In genomic region chr13:99203601-99204579, GRCh38 we compare ENCODE assay signal across 16 cellular contexts. TPM values are rescaled to one million over a fixed set of nuclear protein-coding genes. Genes with fewer than 3 reads are reported as not detected.
DNase-seq lines count a peak whose midpoint lies in the region; ATAC-seq and TF ChIP-seq lines count a peak whose summit lies in the region.
"Had no signal": no experiment of that assay in that cellular context is flagged by ENCODE, and none has a peak within 500 bp of the region (broad histone marks: within the 10 kb centered on the region; RNA-seq: fewer than 3 reads in every experiment).

No MANE protein-coding gene starts in this region.

- TF ChIP-seq CTCF in MCF 10A (IDR thresholded peaks at IDR 0.05; ENCODE audit: unreplicated experiment) (no peak), mammary epithelial cell (conservative IDR thresholded peaks at IDR 0.05 in 1 of 2, IDR thresholded peaks at IDR 0.05 in 1 of 2; ENCODE audit: extremely low read depth in 1 of 2, insufficient read depth in 1 of 2, low read depth in 1 of 2, low read length in 2 of 2) (no peak), MM.1S (IDR thresholded peaks at IDR 0.05; ENCODE audit: low read length) (no peak)

- H3K27ac ChIP-seq in mammary epithelial cell (ENCODE audit: insufficient read depth, low read depth, low read length) (no peak overlapping the region), MM.1S (ENCODE audit: low read length) (no peak overlapping the region), thymus (ENCODE audit: low read depth) (peak overlapping the region; percentile 58)
- H3K27ac ChIP-seq: right lobe of liver, tibial artery had no signal

- dilution Hi-C loops in mammary epithelial cell (cut with HindIII; ENCODE audit: low sequenced_read_pairs), result no loop called here

- H3K79me2 ChIP-seq in mammary epithelial cell (ENCODE audit: insufficient read depth, low read length) (peaks cover 90% of the 10 kb centered on the region), MM.1S (ENCODE audit: low read length) (peaks cover 66% of the 10 kb centered on the region)

- no TSS peak for BruUV-seq in MCF 10A (replicated peaks; lab: Mats Ljungman, UMichigan)
- no TSS peak for BruUV-seq in mammary epithelial cell (replicated peaks; lab: Mats Ljungman, UMichigan)

- no peak for DNase-seq in MCF 10A (ENCODE audit: unreplicated experiment)
- DNase-seq in mammary epithelial cell, result no peak
- DNase-seq in MM.1S, result no peak
- no peak for DNase-seq in central memory CD8-positive, alpha-beta T cell (ENCODE audit: low spot score in 2 of 2)
- DNase-seq: activated CD4-positive, CD25-positive, alpha-beta regulatory T cell treated with anti-CD3 and anti-CD28 coated beads, Interleukin-2, amount 50 U/mL, for 72 hours; anterior cingulate cortex; GDM1; mesenchymal stem cell; NCI-H524; right lobe of liver; Right ventricle myocardium superior; tibial artery had no signal

- no peak overlapping the region for H3K9ac ChIP-seq in mammary epithelial cell (ENCODE audit: insufficient read depth, low read length)
- no peak overlapping the region for H3K9ac ChIP-seq in MM.1S (ENCODE audit: low read length)

- in situ Hi-C loops in mammary epithelial cell (cut with MboI; ENCODE audit: low sequenced_read_pairs in 2 of 2), result no loop called here

- H3K9me3 ChIP-seq in mammary epithelial cell (replicated peaks; ENCODE audit: insufficient read depth, low read length), result no peaks in the 10 kb centered on the region
- H3K9me3 ChIP-seq in MM.1S (replicated peaks; ENCODE audit: insufficient read depth, low read length), result no peaks in the 10 kb centered on the region
- no peaks in the 10 kb centered on the region for H3K9me3 ChIP-seq in thymus (ENCODE audit: control insufficient read depth)
- H3K9me3 ChIP-seq: right lobe of liver, tibial artery had no signal

- H3K4me3 ChIP-seq in mammary epithelial cell (replicated peaks in 1 of 3; ENCODE audit: insufficient read depth in 1 of 3, low read depth in 2 of 3, low read length in 3 of 3) (no peak overlapping the region), MM.1S (ENCODE audit: low read length) (no peak overlapping the region; the same call in 1 of the 2 replicates), thymus (ENCODE audit: low read length) (peak overlapping the region; percentile 19)
- H3K4me3 ChIP-seq: right lobe of liver, tibial artery had no signal

- H3K4me1 ChIP-seq in mammary epithelial cell (ENCODE audit: insufficient read depth, low read length) (peaks cover 12% of the 10 kb centered on the region), MM.1S (ENCODE audit: low read length) (peaks cover 20% of the 10 kb centered on the region), thymus (ENCODE audit: control insufficient read depth, insufficient read depth, low read length) (peaks cover 42% of the 10 kb centered on the region)

- intact Hi-C loops in MCF 10A (cut with micrococcal nuclease) (no loop called here), mammary epithelial cell (cut with micrococcal nuclease) (no loop called here)

- POLR2A ChIA-PET in MCF 10A (lab: Yijun Ruan, JAX), result interaction anchor here (0.6 kb wide), 1 partner anchor 1771 kb away, joined by 3 read pairs; no protein-coding TSS in a partner anchor

- peaks cover 25% of the 10 kb centered on the region for H3F3A ChIP-seq in MM.1S (ENCODE audit: insufficient read depth, low read length)

- H3K27ac Mint-ChIP-seq in MCF 10A (ENCODE audit: low read depth, unreplicated experiment), result peak overlapping the region; percentile 4
- H3K27ac Mint-ChIP-seq in central memory CD8-positive, alpha-beta T cell (ENCODE audit: low read depth), result peak overlapping the region; percentile 95

- no peak overlapping the region for H3K4me3 Mint-ChIP-seq in MCF 10A (ENCODE audit: unreplicated experiment)
- H3K4me3 Mint-ChIP-seq in central memory CD8-positive, alpha-beta T cell, result peak overlapping the region; percentile 88

- no peaks in the 10 kb centered on the region for H3K27me3 ChIP-seq in mammary epithelial cell (ENCODE audit: insufficient read depth, low read length)
- peaks cover 47% of the 10 kb centered on the region for H3K27me3 ChIP-seq in MM.1S (replicated peaks; ENCODE audit: insufficient read depth, low read length)
- no peaks in the 10 kb centered on the region for H3K27me3 ChIP-seq in thymus (ENCODE audit: control insufficient read depth, insufficient read depth)
- H3K27me3 ChIP-seq: right lobe of liver, tibial artery had no signal

- CTCF ChIA-PET in MCF 10A (lab: Yijun Ruan, JAX), result interaction anchor here (0.6 to 3.3 kb wide), 6 partner anchors 26 to 240 kb away, joined by 3 to 14 read pairs (median 8); no protein-coding TSS in a partner anchor
- CTCF ChIA-PET in mammary epithelial cell (lab: Charles Lee; ENCODE audit: low non-redundant PET), result no interaction called here

- 99% methylated on average over 9 of the region's 9 CpGs for WGBS in mammary epithelial cell (ENCODE audit: low coverage, missing lambda C conversion rate)
- WGBS in thymus, result 65% methylated on average over 9 of the region's 9 CpGs

- H3K9me3 Mint-ChIP-seq in MCF 10A (ENCODE audit: unreplicated experiment), result no peaks in the 10 kb centered on the region
- H3K9me3 Mint-ChIP-seq in central memory CD8-positive, alpha-beta T cell, result no peaks in the 10 kb centered on the region

- H3K27me3 Mint-ChIP-seq in MCF 10A (ENCODE audit: insufficient read depth, unreplicated experiment), result no peaks in the 10 kb centered on the region
- H3K27me3 Mint-ChIP-seq in central memory CD8-positive, alpha-beta T cell, result no peaks in the 10 kb centered on the region

- no peak overlapping the region for H3K4me2 ChIP-seq in mammary epithelial cell (ENCODE audit: insufficient read depth, low read depth, low read length)
- H3K4me2 ChIP-seq in MM.1S (ENCODE audit: low read depth, low read length), result peak overlapping the region; percentile 72

- H4K20me1 ChIP-seq in mammary epithelial cell (ENCODE audit: insufficient read depth, low read length) (no peaks in the 10 kb centered on the region), MM.1S (ENCODE audit: insufficient read depth, low read length) (peaks cover 48% of the 10 kb centered on the region)

- ATAC-seq in central memory CD8-positive, alpha-beta T cell (replicated peaks; ENCODE audit: extremely low read depth, poor library complexity, severe bottlenecking), result no peak
- ATAC-seq in GM19452 (IDR thresholded peaks at IDR 0.05; ENCODE audit: unreplicated experiment) (no peak), GM18909 (IDR thresholded peaks at IDR 0.05; ENCODE audit: poor library complexity, unreplicated experiment) (no peak), GM18511 (IDR thresholded peaks at IDR 0.05; ENCODE audit: unreplicated experiment) (no peak)
- ATAC-seq: right lobe of liver had no signal

- no peaks in the 10 kb centered on the region for H3K9me2 ChIP-seq in MM.1S (replicated peaks; ENCODE audit: insufficient read depth, low read length)

- H3K4me1 Mint-ChIP-seq in MCF 10A (ENCODE audit: insufficient read depth, unreplicated experiment), result peaks cover 44% of the 10 kb centered on the region
- H3K4me1 Mint-ChIP-seq in central memory CD8-positive, alpha-beta T cell, result peaks cover 75% of the 10 kb centered on the region

- H2AFZ ChIP-seq in mammary epithelial cell (ENCODE audit: low read depth, low read length) (no peak overlapping the region), MM.1S (ENCODE audit: low read length) (no peak overlapping the region)

- no peaks in the 10 kb centered on the region for H3K36me3 ChIP-seq in mammary epithelial cell (ENCODE audit: insufficient read depth, low read length)
- no peaks in the 10 kb centered on the region for H3K36me3 ChIP-seq in MM.1S (replicated peaks; ENCODE audit: insufficient read depth, low read length)
- peaks cover 15% of the 10 kb centered on the region for H3K36me3 ChIP-seq in thymus (ENCODE audit: control insufficient read depth, insufficient read depth)
- H3K36me3 ChIP-seq: right lobe of liver had no signal

- peaks cover 36% of the 10 kb centered on the region for H3K36me3 Mint-ChIP-seq in MCF 10A (ENCODE audit: insufficient read depth, unreplicated experiment)
- H3K36me3 Mint-ChIP-seq in central memory CD8-positive, alpha-beta T cell (ENCODE audit: insufficient read depth), result peaks cover 40% of the 10 kb centered on the region

RNA-seq across cellular contexts. Expression of gene UBAC2, which starts 3.2 kb away (rescaled TPM):
- 74.7 and 78.3 TPM in 2 replicates for total RNA-seq in MCF 10A (2022)
- total RNA-seq in mammary epithelial cell, result 10 to 100 TPM; 48.2 to 57.7 TPM
- polyA plus RNA-seq in mammary epithelial cell, result 58.2 TPM
- 47.9 TPM for polyA minus RNA-seq in mammary epithelial cell
- 69.1 TPM for polyA plus RNA-seq in thymus

RNA-seq across cellular contexts. Expression of gene GPR18, which starts 54.3 kb away (rescaled TPM):
- total RNA-seq in MCF 10A (2022) (not detected in 2 replicates), mammary epithelial cell (not detected)
- polyA plus RNA-seq in mammary epithelial cell (not detected), thymus (6.7 TPM)
- polyA minus RNA-seq in mammary epithelial cell, result not detected
- total RNA-seq: Right ventricle myocardium superior had no signal
